In genomic region chr6:139375239-139376053, GRCh38 we compare ENCODE assay signal across 1 cellular context.
TF ChIP-seq lines count a peak whose summit lies in the region.

No MANE protein-coding gene starts in this region.

TF ChIP-seq in K562, 482 proteins besides CTCF, POLR2A, EP300 and RAD21 (continued from another document and continues in another):
- no peak for TF ChIP-seq POLR3G (IDR thresholded peaks at IDR 0.05; ENCODE audit: extremely low read depth, insufficient read length, insufficient replicate concordance)
- TF ChIP-seq ZNF407 (IDR thresholded peaks at IDR 0.05; ENCODE audit: low read depth): no peak
- TF ChIP-seq FOXP1 (CRISPR knock-in tag; IDR thresholded peaks at IDR 0.05): peak; percentile 87
- peak; percentile 29 for TF ChIP-seq ZFX (CRISPR knock-in tag; IDR thresholded peaks at IDR 0.05)
- TF ChIP-seq ZNF644 (tag; IDR thresholded peaks at IDR 0.05; ENCODE audit: low read depth): no peak
- TF ChIP-seq MEF2A (IDR thresholded peaks at IDR 0.05; ENCODE audit: control insufficient read depth, low read depth, low read length): no peak
- no peak for TF ChIP-seq SAFB2 (IDR thresholded peaks at IDR 0.05; ENCODE audit: borderline replicate concordance, low read depth, low read length, severe bottlenecking)
- TF ChIP-seq KDM4B (IDR thresholded peaks at IDR 0.05; ENCODE audit: borderline replicate concordance in 2 of 2, low read depth in 1 of 2): no peak
- TF ChIP-seq NR2C1 (IDR thresholded peaks at IDR 0.05): no peak
- TF ChIP-seq NR2C1 (tag; IDR thresholded peaks at IDR 0.05): no peak
- peak; percentile 84 for TF ChIP-seq HNRNPLL (IDR thresholded peaks at IDR 0.05; ENCODE audit: low read depth, low read length, poor library complexity, severe bottlenecking)
- TF ChIP-seq ELK1 (CRISPR knock-in tag; IDR thresholded peaks at IDR 0.05): no peak
- peak; percentile 51; the same call in 1 of the 2 replicates for TF ChIP-seq ZNF384 (IDR thresholded peaks at IDR 0.05; ENCODE audit: low read depth, low read length)
- TF ChIP-seq CREB1 (IDR thresholded peaks at IDR 0.05): peak; percentile 52; the same call in 1 of the 2 replicates
- TF ChIP-seq CREB1 (CRISPR knock-in tag; IDR thresholded peaks at IDR 0.05): no peak
- no peak for TF ChIP-seq SMARCA5 (IDR thresholded peaks at IDR 0.05)
- TF ChIP-seq HNRNPL (IDR thresholded peaks at IDR 0.05; ENCODE audit: low read depth, low read length): no peak
- peak; percentile 17; the same call in 1 of the 2 replicates for TF ChIP-seq THAP7 (CRISPR knock-in tag; IDR thresholded peaks at IDR 0.05)
- peak; percentile 98 for TF ChIP-seq FOXJ2 (tag; IDR thresholded peaks at IDR 0.05)
- peak; percentile 73 for TF ChIP-seq ZFP91 (CRISPR knock-in tag; IDR thresholded peaks at IDR 0.05)
- 0 out of 2 replicates have a peak, but pooled peaks have one; percentile 9 for TF ChIP-seq TCF7L2 (IDR thresholded peaks at IDR 0.05; ENCODE audit: low read depth, low read length)
- TF ChIP-seq CAMTA2 (CRISPR knock-in tag; conservative IDR thresholded peaks at IDR 0.05): peak; percentile 86; the same call in 1 of the 2 replicates
- peak; percentile 48 for TF ChIP-seq ATF7 (IDR thresholded peaks at IDR 0.05)
- TF ChIP-seq KHSRP (IDR thresholded peaks at IDR 0.05): 0 out of 2 replicates have a peak, but pooled peaks have one; percentile 34
- peak; percentile 60; the same call in 1 of the 2 replicates for TF ChIP-seq TEAD4 (IDR thresholded peaks at IDR 0.05; ENCODE audit: low read length)
- peak; percentile 16; the same call in 1 of the 2 replicates for TF ChIP-seq TEAD4 (CRISPR knock-in tag; IDR thresholded peaks at IDR 0.05; ENCODE audit: borderline replicate concordance)
- 0 out of 2 replicates have a peak, but pooled peaks have one; percentile 30 for TF ChIP-seq RAD51 (IDR thresholded peaks at IDR 0.05; ENCODE audit: borderline replicate concordance, low read depth)
- 0 out of 2 replicates have a peak, but pooled peaks have one; percentile 49 for TF ChIP-seq PHB (CRISPR knock-in tag; IDR thresholded peaks at IDR 0.05)
- no peak for TF ChIP-seq RBM34 (IDR thresholded peaks at IDR 0.05; ENCODE audit: borderline replicate concordance, insufficient read depth, low read length)
- TF ChIP-seq IRF9 (tag; IDR thresholded peaks at IDR 0.05): no peak
- TF ChIP-seq RUNX1 (IDR thresholded peaks at IDR 0.05; ENCODE audit: low read depth): 0 out of 2 replicates have a peak, but pooled peaks have one; percentile 64
- peak; percentile 37; the same call in 1 of the 2 replicates for TF ChIP-seq HMBOX1 (IDR thresholded peaks at IDR 0.05)
- TF ChIP-seq ZBTB8A (IDR thresholded peaks at IDR 0.05; ENCODE audit: partially characterized antibody): no peak
- peak; percentile 61; the same call in 1 of the 2 replicates for TF ChIP-seq ESRRA (IDR thresholded peaks at IDR 0.05; ENCODE audit: borderline replicate concordance, low read depth)
- peak; percentile 76; the same call in 1 of the 2 replicates for TF ChIP-seq FOXJ3 (CRISPR knock-in tag; IDR thresholded peaks at IDR 0.05)
- TF ChIP-seq ZNF318 (IDR thresholded peaks at IDR 0.05; ENCODE audit: borderline replicate concordance in 1 of 2, low read depth in 1 of 2): no peak
- peak; percentile 73 for TF ChIP-seq HMGN3 (IDR thresholded peaks at IDR 0.05; ENCODE audit: borderline replicate concordance, extremely low read depth, insufficient read length, low read depth, low read length)
